ENCODE assay signal across 8 cellular contexts in genomic region chr9:33447404-33448158, GRCh38. TPM values are rescaled to one million over a fixed set of nuclear protein-coding genes. Genes with fewer than 3 reads are reported as not detected.
DNase-seq lines count a peak whose midpoint lies in the region; ATAC-seq lines count a peak whose summit lies in the region.

Gene AQP3, minus strand, starts transcription at chr9:33447593. Its CDS starts 63 bp downstream, at chr9:33447530.

- no peaks in the 10 kb centered on the region for H3K9me3 Mint-ChIP-seq in activated CD4-positive, alpha-beta T cell treated with anti-CD3 and anti-CD28 coated beads for 36 hours (ENCODE audit: low read depth)

- peak within 1 kb of the TSS; percentile 93 for H3K27ac Mint-ChIP-seq in activated CD4-positive, alpha-beta T cell treated with anti-CD3 and anti-CD28 coated beads for 36 hours

- peak within 1 kb of the TSS; percentile 73 to 89 for H3K4me3 ChIP-seq in duodenal mucosa (ENCODE audit: low read depth in 1 of 2, low read length in 2 of 2)

- H3K27me3 ChIP-seq in duodenal mucosa (ENCODE audit: control insufficient read depth in 1 of 2, insufficient read depth in 2 of 2, low read length in 2 of 2), result no peaks in the 10 kb centered on the region

- intact Hi-C loops in activated CD4-positive, alpha-beta T cell treated with anti-CD3 and anti-CD28 coated beads for 36 hours (cut with DNase I, micrococcal nuclease), result loop anchor here (1.0 to 5.0 kb wide), 10 partner anchors 13 to 369 kb away; partner anchors contain the start of genes BAG1 (in 2 of the 2), NOL6 (in 2 of the 2), AQP7 (in 1 of the 2) and CHMP5 (in 1 of the 2)

- POLR2A ChIA-PET in activated CD4-positive, alpha-beta T cell treated with anti-CD3 and anti-CD28 coated beads for 36 hours (lab: Charles Lee), result interaction anchor here (1.0 to 2.5 kb wide), 2 partner anchors 19 to 26 kb away, joined by 3 to 10 read pairs; partner anchors contain the start of gene NOL6

- H3K36me3 Mint-ChIP-seq in activated CD4-positive, alpha-beta T cell treated with anti-CD3 and anti-CD28 coated beads for 36 hours (ENCODE audit: low read depth), result peaks cover 2% of the 10 kb centered on the region

- no peaks in the 10 kb centered on the region for H3K27me3 Mint-ChIP-seq in activated CD4-positive, alpha-beta T cell treated with anti-CD3 and anti-CD28 coated beads for 36 hours

- peak; percentile 59 for ATAC-seq in GM19372 (IDR thresholded peaks at IDR 0.05; ENCODE audit: low read depth, unreplicated experiment)
- ATAC-seq in activated CD4-positive, alpha-beta T cell treated with anti-CD3 and anti-CD28 coated beads for 36 hours, result peak; percentile 49

- H3K27ac ChIP-seq in duodenal mucosa (ENCODE audit: low read depth, low read length), result peak within 1 kb of the TSS; percentile 53

- no peaks in the 10 kb centered on the region for H3K9me3 ChIP-seq in duodenal mucosa (ENCODE audit: control insufficient read depth in 1 of 2, low read length in 2 of 2)

- peak within 1 kb of the TSS; percentile 79 for H3K4me3 Mint-ChIP-seq in activated CD4-positive, alpha-beta T cell treated with anti-CD3 and anti-CD28 coated beads for 36 hours

- peaks cover 48% of the 10 kb centered on the region in 2 donors for H3K4me1 ChIP-seq in duodenal mucosa (ENCODE audit: control insufficient read depth in 1 of 2, insufficient read depth in 2 of 2, low read length in 2 of 2)

- H3K4me1 Mint-ChIP-seq in activated CD4-positive, alpha-beta T cell treated with anti-CD3 and anti-CD28 coated beads for 36 hours, result peaks cover 47% of the 10 kb centered on the region

- CTCF ChIA-PET in activated CD4-positive, alpha-beta T cell treated with anti-CD3 and anti-CD28 coated beads for 36 hours (lab: Charles Lee), result interaction anchor here (0.6 to 4.5 kb wide), 10 partner anchors 7 to 176 kb away, joined by 3 to 39 read pairs (median 3); partner anchors contain the start of gene NOL6

- DNase-seq in AG20443 (ENCODE audit: low spot score), result peak; percentile 88
- DNase-seq in NCI-H1694 (lab: John Stamatoyannopoulos, UW), result peak; percentile 70
- DNase-seq in activated CD4-positive, alpha-beta T cell treated with anti-CD3 and anti-CD28 coated beads for 36 hours, result peak; percentile 85
- peak; percentile 45 to 62 for DNase-seq in lung microvascular endothelial cell (ENCODE audit: low read depth in 2 of 2)
- peak; percentile 46 for DNase-seq in stimulated activated CD8-positive, alpha-beta memory T cell treated with anti-CD3 and anti-CD28 coated beads, Interleukin-12 subunit alpha, Interleukin-12 subunit beta, amount 100 ng/mL, for 1 hour (ENCODE audit: low read depth)
- no peak for DNase-seq in SW 1271 (lab: John Stamatoyannopoulos, UW)

- H3K36me3 ChIP-seq in duodenal mucosa (ENCODE audit: control insufficient read depth in 1 of 2, insufficient read depth in 2 of 2, low read length in 2 of 2), result peaks cover 7 to 11% of the 10 kb centered on the region in 2 donors

- H3K9ac ChIP-seq in duodenal mucosa (ENCODE audit: low read depth in 1 of 2, low read length in 2 of 2), result peak within 1 kb of the TSS; percentile 58 to 68

RNA-seq across cellular contexts. Expression of gene AQP3, which starts in this region (rescaled TPM):
- total RNA-seq in activated CD4-positive, alpha-beta T cell treated with anti-CD3 and anti-CD28 coated beads for 36 hours, result 10 to 100 TPM in 1 of 2 experiments, 1 to 10 TPM in 1; 8.5 to 11.3 TPM
- 0.20 and 0.44 TPM in 2 replicates for total RNA-seq in lung microvascular endothelial cell

Comparison
In these comparisons a context has a peak if more than half of its experiments do, and no peak if none do; other contexts are left out.
1. Peak in DNase-seq in lung microvascular endothelial cell; RNA of the gene not detected or under 1 TPM.
2. DNase-seq: peak in AG20443 (single experiment), NCI-H1694 (single experiment), activated CD4-positive, alpha-beta T cell treated with anti-CD3 and anti-CD28 coated beads for 36 hours (single experiment) and stimulated activated CD8-positive, alpha-beta memory T cell treated with anti-CD3 and anti-CD28 coated beads, Interleukin-12 subunit alpha, Interleukin-12 subunit beta, amount 100 ng/mL, for 1 hour (single experiment); none in SW 1271 (0 of 2).